In the genomic region with DNA sequence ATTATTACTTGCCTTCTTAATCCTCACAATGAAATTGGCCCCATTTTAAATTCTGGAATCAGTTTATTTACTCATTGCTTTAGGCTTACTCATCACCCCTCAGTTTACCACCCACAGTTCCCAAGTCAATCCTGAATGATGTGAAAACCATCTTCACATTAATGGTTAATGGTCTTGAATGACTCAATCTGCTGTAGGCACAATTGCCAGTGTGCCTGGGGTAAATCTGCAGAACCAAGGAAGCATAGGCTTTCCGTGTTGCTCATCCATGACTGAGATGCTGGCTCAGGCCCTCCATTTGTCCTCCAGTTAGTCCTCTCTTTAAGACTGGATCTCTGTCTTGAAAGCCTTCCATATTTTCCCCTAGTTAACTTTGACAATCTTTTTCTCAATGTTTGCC, we compare ENCODE assay signal across 1 cellular context.
TF ChIP-seq lines count a peak whose summit lies in the region.

No MANE protein-coding gene starts in this region.

TF ChIP-seq in IMR-90, 13 proteins besides CTCF, POLR2A, EP300 and RAD21 (continued from another document):
- TF ChIP-seq, protein P1, sequence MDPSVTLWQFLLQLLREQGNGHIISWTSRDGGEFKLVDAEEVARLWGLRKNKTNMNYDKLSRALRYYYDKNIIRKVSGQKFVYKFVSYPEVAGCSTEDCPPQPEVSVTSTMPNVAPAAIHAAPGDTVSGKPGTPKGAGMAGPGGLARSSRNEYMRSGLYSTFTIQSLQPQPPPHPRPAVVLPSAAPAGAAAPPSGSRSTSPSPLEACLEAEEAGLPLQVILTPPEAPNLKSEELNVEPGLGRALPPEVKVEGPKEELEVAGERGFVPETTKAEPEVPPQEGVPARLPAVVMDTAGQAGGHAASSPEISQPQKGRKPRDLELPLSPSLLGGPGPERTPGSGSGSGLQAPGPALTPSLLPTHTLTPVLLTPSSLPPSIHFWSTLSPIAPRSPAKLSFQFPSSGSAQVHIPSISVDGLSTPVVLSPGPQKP (IDR thresholded peaks at IDR 0.05; ENCODE audit: borderline replicate concordance, low read depth, low read length): no peak
- no peak for TF ChIP-seq MAFK (IDR thresholded peaks at IDR 0.05; ENCODE audit: low read depth, low read length)
- no peak for TF ChIP-seq FOS (IDR thresholded peaks at IDR 0.05; ENCODE audit: low read depth, low read length)
- no peak for TF ChIP-seq BHLHE40 (IDR thresholded peaks at IDR 0.05; ENCODE audit: low read depth, low read length)
- no peak for TF ChIP-seq MXI1 (IDR thresholded peaks at IDR 0.05; ENCODE audit: borderline replicate concordance, low read depth, low read length)
- TF ChIP-seq SMC3 (IDR thresholded peaks at IDR 0.05; ENCODE audit: low read depth, low read length): no peak
- no peak for TF ChIP-seq CEBPB (IDR thresholded peaks at IDR 0.05; ENCODE audit: low read depth, low read length)
- no peak for TF ChIP-seq MAZ (IDR thresholded peaks at IDR 0.05; ENCODE audit: borderline replicate concordance, low read depth, low read length)
- TF ChIP-seq NFE2L2 (IDR thresholded peaks at IDR 0.05; ENCODE audit: low read depth, low read length): no peak
- TF ChIP-seq RFX5 (IDR thresholded peaks at IDR 0.05; ENCODE audit: low read depth, low read length): no peak
- TF ChIP-seq, protein P2, sequence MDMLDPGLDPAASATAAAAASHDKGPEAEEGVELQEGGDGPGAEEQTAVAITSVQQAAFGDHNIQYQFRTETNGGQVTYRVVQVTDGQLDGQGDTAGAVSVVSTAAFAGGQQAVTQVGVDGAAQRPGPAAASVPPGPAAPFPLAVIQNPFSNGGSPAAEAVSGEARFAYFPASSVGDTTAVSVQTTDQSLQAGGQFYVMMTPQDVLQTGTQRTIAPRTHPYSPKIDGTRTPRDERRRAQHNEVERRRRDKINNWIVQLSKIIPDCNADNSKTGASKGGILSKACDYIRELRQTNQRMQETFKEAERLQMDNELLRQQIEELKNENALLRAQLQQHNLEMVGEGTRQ (IDR thresholded peaks at IDR 0.05; ENCODE audit: low read depth, low read length): no peak
